Comparison of ENCODE assay signal across 9 cellular contexts in the genomic region with DNA sequence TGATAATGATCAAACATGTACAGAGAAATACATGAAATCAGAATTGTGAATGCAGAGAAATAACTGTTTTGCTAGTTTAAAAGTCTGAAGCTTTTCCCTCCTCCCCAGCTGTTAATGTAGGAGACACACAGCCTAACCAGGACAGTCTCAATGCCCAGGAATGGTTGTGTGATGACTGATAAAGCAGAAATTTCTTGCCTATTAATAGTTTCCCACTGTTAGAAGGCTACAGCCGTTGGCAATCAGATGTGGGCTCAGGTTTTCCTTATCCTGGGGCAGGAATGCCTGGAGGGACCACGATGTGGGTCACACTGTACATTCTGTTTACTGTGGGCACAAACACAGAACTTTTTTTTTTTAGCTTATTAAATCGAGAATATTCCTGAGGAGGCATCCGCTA. TPM values are rescaled to one million over a fixed set of nuclear protein-coding genes. Genes with fewer than 3 reads are reported as not detected.
DNase-seq lines count a peak whose midpoint lies in the region; ATAC-seq and TF ChIP-seq lines count a peak whose summit lies in the region.
"Had no signal": no experiment of that assay in that cellular context is flagged by ENCODE, and none has a peak within 500 bp of the region (broad histone marks: within the 10 kb centered on the region; RNA-seq: fewer than 3 reads in every experiment).

No MANE protein-coding gene starts in this region.

- H3K27me3 Mint-ChIP-seq in WTC11 (ENCODE audit: low read depth), result peaks cover 50% of the 10 kb centered on the region

- POLR2A ChIA-PET in WTC11 (lab: Charles Lee), result no interaction called here

- peak overlapping the region; percentile 91 to 99 (median 93) for H3K27ac ChIP-seq in gastrocnemius medialis

- no peaks in the 10 kb centered on the region for H3K9me3 ChIP-seq in gastrocnemius medialis

- in situ Hi-C loops in gastrocnemius medialis (cut with MboI; ENCODE audit: low sequenced_read_pairs in 4 of 4), result no loop called here

- ATAC-seq in WTC11 (no peak), gastrocnemius medialis (peak; percentile 59 to 62), GM19467 (IDR thresholded peaks at IDR 0.05; ENCODE audit: unreplicated experiment) (no peak), GM19455 (IDR thresholded peaks at IDR 0.05; ENCODE audit: unreplicated experiment) (no peak), GM21576 (IDR thresholded peaks at IDR 0.05; ENCODE audit: unreplicated experiment) (no peak), HG02973 (IDR thresholded peaks at IDR 0.05; ENCODE audit: unreplicated experiment) (no peak)

- H3K36me3 Mint-ChIP-seq in WTC11, result peaks cover 8% of the 10 kb centered on the region

- H3K27ac Mint-ChIP-seq in WTC11, result no peak overlapping the region

- H3K4me3 ChIP-seq in gastrocnemius medialis, result peak overlapping the region; percentile 11 to 90 (median 54)

- peak overlapping the region; percentile 54 for H3K4me3 Mint-ChIP-seq in WTC11

- intact Hi-C loops in gastrocnemius medialis (cut with DNase I; ENCODE audit: low total_unique reads), result no loop called here

- H3K27me3 ChIP-seq in gastrocnemius medialis, result no peaks in the 10 kb centered on the region

- H3K4me1 ChIP-seq in gastrocnemius medialis, result peaks cover 55 to 56% of the 10 kb centered on the region in 2 donors

- H3K36me3 ChIP-seq in gastrocnemius medialis, result peaks cover 0 to 9% of the 10 kb centered on the region in 2 donors

- TF ChIP-seq POLR2A in gastrocnemius medialis (IDR thresholded peaks at IDR 0.05), result peak in 1 of 2 donors; percentile 49

- DNase-seq in H4 (ENCODE audit: low spot score), result peak; percentile 19
- DNase-seq in WTC11 (ENCODE audit: low spot score), result no peak
- peak; percentile 28 for DNase-seq in fibroblast of peridontal ligament (ENCODE audit: extremely low read depth)
- peak; percentile 47 to 52 for DNase-seq in gastrocnemius medialis
- DNase-seq: MM.1S had no signal

- CTCF ChIA-PET in WTC11 (lab: Charles Lee), result interaction anchor here (1.7 kb wide), 1 partner anchor 120 kb away, joined by 5 read pairs; no protein-coding TSS in a partner anchor

- H3K4me1 Mint-ChIP-seq in WTC11, result peaks cover 7% of the 10 kb centered on the region

- TF ChIP-seq CTCF in WTC11 (IDR thresholded peaks at IDR 0.05), result no peak
- no peak for TF ChIP-seq CTCF in gastrocnemius medialis (IDR thresholded peaks at IDR 0.05 in 4 of 5, conservative IDR thresholded peaks at IDR 0.05 in 1 of 5)

- peaks cover 7% of the 10 kb centered on the region for H3K9me3 Mint-ChIP-seq in WTC11

TF ChIP-seq in WTC11, 78 proteins besides CTCF, POLR2A, EP300 and RAD21:
- TF ChIP-seq, protein P1, sequence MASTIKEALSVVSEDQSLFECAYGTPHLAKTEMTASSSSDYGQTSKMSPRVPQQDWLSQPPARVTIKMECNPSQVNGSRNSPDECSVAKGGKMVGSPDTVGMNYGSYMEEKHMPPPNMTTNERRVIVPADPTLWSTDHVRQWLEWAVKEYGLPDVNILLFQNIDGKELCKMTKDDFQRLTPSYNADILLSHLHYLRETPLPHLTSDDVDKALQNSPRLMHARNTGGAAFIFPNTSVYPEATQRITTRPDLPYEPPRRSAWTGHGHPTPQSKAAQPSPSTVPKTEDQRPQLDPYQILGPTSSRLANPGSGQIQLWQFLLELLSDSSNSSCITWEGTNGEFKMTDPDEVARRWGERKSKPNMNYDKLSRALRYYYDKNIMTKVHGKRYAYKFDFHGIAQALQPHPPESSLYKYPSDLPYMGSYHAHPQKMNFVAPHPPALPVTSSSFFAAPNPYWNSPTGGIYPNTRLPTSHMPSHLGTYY (CRISPR knock-in tag; IDR thresholded peaks at IDR 0.05), result no peak

RNA-seq across cellular contexts. Expression of a gene that starts 1.9 kb away (rescaled TPM):
- total RNA-seq in H4 (2014; rRNA removed; shearing (Covaris generic)), result 1.2 and 2.8 TPM in 2 replicates
- total RNA-seq in WTC11 (2021) (2.4 to 3.6 TPM (median 3.2 TPM) in 3 replicates), gastrocnemius medialis (10 to 100 TPM in 2 of 4 donors, 1 to 10 TPM in 2; 4.1 to 12.0 (median 10.8) TPM)

RNA-seq across cellular contexts. Expression of a gene that starts 2.0 kb away (rescaled TPM):
- total RNA-seq in H4 (2014; rRNA removed; shearing (Covaris generic)), result 2.8 and 3.6 TPM in 2 replicates
- total RNA-seq in WTC11 (2021) (14.8 to 17.9 TPM (median 16.0 TPM) in 3 replicates), gastrocnemius medialis (1 to 10 TPM; 2.8 to 6.9 (median 6.4) TPM)

RNA-seq across cellular contexts. Expression of a gene that starts 4.8 kb away (rescaled TPM):
- total RNA-seq in H4 (2014; rRNA removed; shearing (Covaris generic)), result 0.23 and 2.1 TPM in 2 replicates
- total RNA-seq in WTC11 (2021), result 0.31 to 0.69 TPM (median 0.55 TPM) in 3 replicates
- total RNA-seq in gastrocnemius medialis, result under 1 TPM; 0.10 to 0.78 (median 0.39) TPM

RNA-seq across cellular contexts. Expression of a gene that starts 20.0 kb away (rescaled TPM):
- 0.21 TPM in 1 of 2 replicates, not detected in the other for total RNA-seq in H4 (2014; rRNA removed; shearing (Covaris generic))
- 1.0 to 1.4 TPM (median 1.3 TPM) in 3 replicates for total RNA-seq in WTC11 (2021)
- total RNA-seq in gastrocnemius medialis, result under 1 TPM in 3 of 4 donors, not detected in 1; 0.27 to 0.41 (median 0.29) TPM

Comparison
In these comparisons a context has a peak if more than half of its experiments do, and no peak if none do; other contexts are left out.
1. ATAC-seq: peak in gastrocnemius medialis (2 of 2); none in WTC11 (single experiment), GM19467 (single experiment), GM19455 (single experiment), GM21576 (single experiment) and HG02973 (single experiment).